Comparison of ENCODE assay signal across 30 cellular contexts in the genomic region with DNA sequence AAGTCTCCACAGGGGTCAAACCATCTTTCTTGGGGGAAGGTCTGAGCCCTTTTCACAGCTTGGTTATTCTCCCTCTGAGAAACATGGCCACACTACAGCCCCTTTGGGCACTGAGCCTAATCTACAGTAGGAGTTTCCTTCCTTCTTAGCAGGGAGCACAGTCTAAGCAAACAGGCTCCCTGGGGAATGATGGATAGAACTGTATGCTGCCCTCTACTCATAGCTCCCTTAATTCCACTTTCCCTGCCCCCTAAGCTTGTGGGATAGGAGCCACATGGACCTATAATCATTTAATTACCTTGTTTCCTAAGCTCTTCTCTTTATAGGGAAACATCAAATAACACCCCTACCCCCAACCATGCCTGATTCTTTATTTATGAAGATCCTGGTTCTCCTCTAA.
"Had no signal": no experiment of that assay in that cellular context is flagged by ENCODE, and none has a peak within 500 bp of the region (broad histone marks: within the 10 kb centered on the region; RNA-seq: fewer than 3 reads in every experiment).

No MANE protein-coding gene starts in this region.

- DNase-seq: activated CD4-positive, alpha-beta T cell treated with anti-CD3 and anti-CD28 coated beads, Interleukin-2, amount 10 ng/mL, durations not matched to agents 7 days and 5 days; activated CD4-positive, alpha-beta T cell treated with anti-CD3 and anti-CD28 coated beads, Interleukin-2, amount 50 U/mL, for 48 hours; activated CD8-positive, alpha-beta T cell treated with anti-CD3 and anti-CD28 coated beads, Interleukin-2, amount 10 ng/mL, durations not matched to agents 7 days and 5 days; activated gamma-delta T cell; activated naive CD4-positive, alpha-beta T cell treated with Interleukin-2 at 50 U/mL for 16 hours; activated naive CD8-positive, alpha-beta T cell treated with anti-CD3 and anti-CD28 coated beads, Interleukin-2, amount 10 ng/mL, durations not matched to agents 7 days and 5 days; activated T-cell treated with anti-CD3 and anti-CD28 coated beads, Interleukin-2, amount 50 U/mL, for 24 hours; caudate nucleus; cerebellar nuclear complex; Kasumi-1; KG1; MG63; NCI-H1048; NCI-H1105 treated with DMSO at 0.1 percent for 48 hours; NCI-H1694; NCI-H1930; NCI-H2081 treated with DMSO at 0.1 percent for 48 hours; NCI-H226; NCI-H446 treated with DMSO at 0.1 percent for 48 hours; NCI-H526; NCI-H774; OCI-M1; Right ventricle myocardium superior; SW 1271; T-helper 1 cell; T-helper 2 cell; T-helper 9 cell had no signal

- H3K4me3 ChIP-seq: MG63 had no signal

- H3K27ac Mint-ChIP-seq: activated CD4-positive, alpha-beta T cell treated with anti-CD3 and anti-CD28 coated beads, Interleukin-2, amount 10 ng/mL, durations not matched to agents 7 days and 5 days; activated CD8-positive, alpha-beta T cell treated with anti-CD3 and anti-CD28 coated beads, Interleukin-2, amount 10 ng/mL, durations not matched to agents 7 days and 5 days; activated naive CD4-positive, alpha-beta T cell treated with anti-CD3 and anti-CD28 coated beads, Interleukin-2, amount 50 U/mL, for 24 hours; activated naive CD8-positive, alpha-beta T cell treated with anti-CD3 and anti-CD28 coated beads, Interleukin-2, amount 10 ng/mL, durations not matched to agents 7 days and 5 days; activated T-cell treated with anti-CD3 and anti-CD28 coated beads, Interleukin-2, amount 50 U/mL, for 24 hours; activated T-helper 2 cell treated with anti-CD3 and anti-CD28 coated beads, Interferon-gamma antibody, Interleukin-2, Interleukin-4, amounts not matched to agents 10 μg/mL and 5 μg/mL and 100 μg/mL, durations not matched to agents 14 hours and 24 hours and 36 hours; brain had no signal

- H3K4me3 Mint-ChIP-seq: activated CD4-positive, alpha-beta T cell treated with anti-CD3 and anti-CD28 coated beads, Interleukin-2, amount 10 ng/mL, durations not matched to agents 7 days and 5 days; activated CD8-positive, alpha-beta T cell treated with anti-CD3 and anti-CD28 coated beads, Interleukin-2, amount 10 ng/mL, durations not matched to agents 7 days and 5 days; activated naive CD4-positive, alpha-beta T cell treated with anti-CD3 and anti-CD28 coated beads, Interleukin-2, amount 50 U/mL, for 24 hours; activated naive CD8-positive, alpha-beta T cell treated with anti-CD3 and anti-CD28 coated beads, Interleukin-2, amount 10 ng/mL, durations not matched to agents 7 days and 5 days; activated T-cell treated with anti-CD3 and anti-CD28 coated beads, Interleukin-2, amount 50 U/mL, for 24 hours; brain had no signal

- H3K9me3 Mint-ChIP-seq: activated naive CD4-positive, alpha-beta T cell treated with anti-CD3 and anti-CD28 coated beads, Interleukin-2, amount 50 U/mL, for 24 hours; activated T-cell treated with anti-CD3 and anti-CD28 coated beads, Interleukin-2, amount 50 U/mL, for 24 hours had no signal

- H3K9me3 ChIP-seq: MG63 had no signal

- ATAC-seq: activated CD8-positive, alpha-beta T cell treated with anti-CD3 and anti-CD28 coated beads, Interleukin-2, amount 10 ng/mL, durations not matched to agents 7 days and 5 days had no signal

- H3K4me1 Mint-ChIP-seq: activated CD4-positive, alpha-beta T cell treated with anti-CD3 and anti-CD28 coated beads, Interleukin-2, amount 10 ng/mL, durations not matched to agents 7 days and 5 days; activated naive CD4-positive, alpha-beta T cell treated with anti-CD3 and anti-CD28 coated beads, Interleukin-2, amount 50 U/mL, for 24 hours; activated naive CD8-positive, alpha-beta T cell treated with anti-CD3 and anti-CD28 coated beads, Interleukin-2, amount 10 ng/mL, durations not matched to agents 7 days and 5 days; brain had no signal

- H3K27me3 Mint-ChIP-seq: activated CD4-positive, alpha-beta T cell treated with anti-CD3 and anti-CD28 coated beads, Interleukin-2, amount 10 ng/mL, durations not matched to agents 7 days and 5 days; activated naive CD4-positive, alpha-beta T cell treated with anti-CD3 and anti-CD28 coated beads, Interleukin-2, amount 50 U/mL, for 24 hours; activated naive CD8-positive, alpha-beta T cell treated with anti-CD3 and anti-CD28 coated beads, Interleukin-2, amount 10 ng/mL, durations not matched to agents 7 days and 5 days; brain had no signal

- H3K27me3 ChIP-seq: MG63 had no signal

- H3K36me3 Mint-ChIP-seq: activated naive CD4-positive, alpha-beta T cell treated with anti-CD3 and anti-CD28 coated beads, Interleukin-2, amount 50 U/mL, for 24 hours; activated naive CD8-positive, alpha-beta T cell treated with anti-CD3 and anti-CD28 coated beads, Interleukin-2, amount 10 ng/mL, durations not matched to agents 7 days and 5 days had no signal

- H3K36me3 ChIP-seq: MG63 had no signal
